In genomic region chr3:104429727-104430126, GRCh38 we compare ENCODE assay signal across 36 cellular contexts.
"Had no signal": no experiment of that assay in that cellular context is flagged by ENCODE, and none has a peak within 500 bp of the region (broad histone marks: within the 10 kb centered on the region; RNA-seq: fewer than 3 reads in every experiment).

No MANE protein-coding gene starts in this region.

- ATAC-seq: activated CD4-positive, alpha-beta T cell treated with anti-CD3 and anti-CD28 coated beads for 36 hours; activated CD8-positive, alpha-beta memory T cell treated with anti-CD3 and anti-CD28 coated beads, Interleukin-2, amount 10 ng/mL, durations not matched to agents 7 days and 5 days; activated CD8-positive, alpha-beta T cell treated with anti-CD3 and anti-CD28 coated beads, Interleukin-2, amount 10 ng/mL, durations not matched to agents 7 days and 5 days; activated naive CD8-positive, alpha-beta T cell treated with anti-CD3 and anti-CD28 coated beads, Interleukin-2, amount 50 U/mL, for 24 hours; body of pancreas; effector memory CD8-positive, alpha-beta T cell; foreskin keratinocyte; gastrocnemius medialis; heart left ventricle; T-helper 17 cell had no signal

- H3K9me3 Mint-ChIP-seq: activated CD4-positive, alpha-beta memory T cell treated with anti-CD3 and anti-CD28 coated beads for 36 hours; activated CD4-positive, alpha-beta T cell treated with anti-CD3 and anti-CD28 coated beads, Interleukin-2, amount 10 ng/mL, durations not matched to agents 24 days and 14 days; activated naive CD4-positive, alpha-beta T cell treated with anti-CD3 and anti-CD28 coated beads, Interleukin-2, amount 50 U/mL, for 24 hours; activated naive CD8-positive, alpha-beta T cell treated with anti-CD3 and anti-CD28 coated beads for 36 hours; activated naive CD8-positive, alpha-beta T cell treated with anti-CD3 and anti-CD28 coated beads, Interleukin-2, amount 50 U/mL, for 24 hours; activated T-helper 1 cell treated with anti-CD3 and anti-CD28 coated beads, Interleukin-12 subunit alpha, Interleukin-12 subunit beta, Interleukin-2, Interleukin-4 antibody, amounts not matched to agents 30 ng/mL and 10 ng/mL and 1 ng/mL, durations not matched to agents 14 hours and 24 hours and 36 hours; activated T-helper 2 cell treated with anti-CD3 and anti-CD28 coated beads, Interferon-gamma antibody, Interleukin-2, Interleukin-4, amounts not matched to agents 10 μg/mL and 5 μg/mL and 100 μg/mL, durations not matched to agents 14 hours and 24 hours and 36 hours; T-helper 2 cell treated with Interferon-gamma antibody and Interleukin-4, amounts not matched to agents 5 μg/mL and 100 μg/mL, for 36 hours had no signal

- H3K27ac Mint-ChIP-seq: activated CD4-positive, alpha-beta memory T cell treated with anti-CD3 and anti-CD28 coated beads for 36 hours; activated CD4-positive, alpha-beta T cell treated with anti-CD3 and anti-CD28 coated beads for 36 hours; activated CD4-positive, alpha-beta T cell treated with anti-CD3 and anti-CD28 coated beads, Interleukin-2, amount 10 ng/mL, durations not matched to agents 24 days and 14 days; activated CD8-positive, alpha-beta memory T cell treated with anti-CD3 and anti-CD28 coated beads, Interleukin-2, amount 10 ng/mL, durations not matched to agents 7 days and 5 days; activated CD8-positive, alpha-beta T cell treated with anti-CD3 and anti-CD28 coated beads, Interleukin-2, amount 10 ng/mL, durations not matched to agents 7 days and 5 days; activated naive CD4-positive, alpha-beta T cell treated with anti-CD3 and anti-CD28 coated beads for 36 hours; activated naive CD4-positive, alpha-beta T cell treated with anti-CD3 and anti-CD28 coated beads, Interleukin-2, amount 50 U/mL, for 24 hours; activated naive CD8-positive, alpha-beta T cell treated with anti-CD3 and anti-CD28 coated beads for 36 hours; activated naive CD8-positive, alpha-beta T cell treated with anti-CD3 and anti-CD28 coated beads, Interleukin-2, amount 50 U/mL, for 24 hours; activated T-helper 1 cell treated with anti-CD3 and anti-CD28 coated beads, Interleukin-12 subunit alpha, Interleukin-12 subunit beta, Interleukin-2, Interleukin-4 antibody, amounts not matched to agents 30 ng/mL and 10 ng/mL and 1 ng/mL, durations not matched to agents 14 hours and 24 hours and 36 hours; activated T-helper 2 cell treated with anti-CD3 and anti-CD28 coated beads, Interferon-gamma antibody, Interleukin-2, Interleukin-4, amounts not matched to agents 10 μg/mL and 5 μg/mL and 100 μg/mL, durations not matched to agents 14 hours and 24 hours and 36 hours; effector memory CD8-positive, alpha-beta T cell; T-helper 17 cell; T-helper 2 cell treated with Interferon-gamma antibody and Interleukin-4, amounts not matched to agents 5 μg/mL and 100 μg/mL, for 36 hours had no signal

- H3K9me3 ChIP-seq: adrenal gland, body of pancreas, esophagus muscularis mucosa, gastrocnemius medialis had no signal

- H3K36me3 Mint-ChIP-seq: activated CD4-positive, alpha-beta memory T cell treated with anti-CD3 and anti-CD28 coated beads for 36 hours; activated CD8-positive, alpha-beta memory T cell treated with anti-CD3 and anti-CD28 coated beads, Interleukin-2, amount 10 ng/mL, durations not matched to agents 7 days and 5 days; activated naive CD4-positive, alpha-beta T cell treated with anti-CD3 and anti-CD28 coated beads, Interleukin-2, amount 50 U/mL, for 24 hours; activated naive CD8-positive, alpha-beta T cell treated with anti-CD3 and anti-CD28 coated beads for 36 hours had no signal

- H3K27ac ChIP-seq: adrenal gland, body of pancreas, esophagus muscularis mucosa, foreskin keratinocyte, gastrocnemius medialis, heart left ventricle, WERI-Rb-1 had no signal

- H3K4me1 ChIP-seq: adrenal gland, body of pancreas, esophagus muscularis mucosa, foreskin keratinocyte, gastrocnemius medialis, heart left ventricle had no signal

- H3K4me3 ChIP-seq: adrenal gland, body of pancreas, esophagus muscularis mucosa, gastrocnemius medialis, heart left ventricle had no signal

- H3K4me1 Mint-ChIP-seq: activated CD4-positive, alpha-beta T cell treated with anti-CD3 and anti-CD28 coated beads for 36 hours; activated CD4-positive, alpha-beta T cell treated with anti-CD3 and anti-CD28 coated beads, Interleukin-2, amount 10 ng/mL, durations not matched to agents 24 days and 14 days; activated CD8-positive, alpha-beta memory T cell treated with anti-CD3 and anti-CD28 coated beads, Interleukin-2, amount 10 ng/mL, durations not matched to agents 7 days and 5 days; activated naive CD4-positive, alpha-beta T cell treated with anti-CD3 and anti-CD28 coated beads, Interleukin-2, amount 50 U/mL, for 24 hours; activated naive CD8-positive, alpha-beta T cell treated with anti-CD3 and anti-CD28 coated beads for 36 hours; activated naive CD8-positive, alpha-beta T cell treated with anti-CD3 and anti-CD28 coated beads, Interleukin-2, amount 50 U/mL, for 24 hours; T-helper 17 cell had no signal

- H3K4me3 Mint-ChIP-seq: activated CD4-positive, alpha-beta memory T cell treated with anti-CD3 and anti-CD28 coated beads for 36 hours; activated CD4-positive, alpha-beta T cell treated with anti-CD3 and anti-CD28 coated beads for 36 hours; activated CD4-positive, alpha-beta T cell treated with anti-CD3 and anti-CD28 coated beads, Interleukin-2, amount 10 ng/mL, durations not matched to agents 24 days and 14 days; activated CD8-positive, alpha-beta memory T cell treated with anti-CD3 and anti-CD28 coated beads, Interleukin-2, amount 10 ng/mL, durations not matched to agents 7 days and 5 days; activated CD8-positive, alpha-beta T cell treated with anti-CD3 and anti-CD28 coated beads, Interleukin-2, amount 10 ng/mL, durations not matched to agents 7 days and 5 days; activated naive CD4-positive, alpha-beta T cell treated with anti-CD3 and anti-CD28 coated beads for 36 hours; activated naive CD4-positive, alpha-beta T cell treated with anti-CD3 and anti-CD28 coated beads, Interleukin-2, amount 50 U/mL, for 24 hours; activated naive CD8-positive, alpha-beta T cell treated with anti-CD3 and anti-CD28 coated beads for 36 hours; activated naive CD8-positive, alpha-beta T cell treated with anti-CD3 and anti-CD28 coated beads, Interleukin-2, amount 50 U/mL, for 24 hours; activated T-helper 1 cell treated with anti-CD3 and anti-CD28 coated beads, Interleukin-12 subunit alpha, Interleukin-12 subunit beta, Interleukin-2, Interleukin-4 antibody, amounts not matched to agents 30 ng/mL and 10 ng/mL and 1 ng/mL, durations not matched to agents 14 hours and 24 hours and 36 hours; effector memory CD8-positive, alpha-beta T cell; T-helper 17 cell; T-helper 2 cell treated with Interferon-gamma antibody and Interleukin-4, amounts not matched to agents 5 μg/mL and 100 μg/mL, for 36 hours had no signal

- H3K36me3 ChIP-seq: adrenal gland, esophagus muscularis mucosa, gastrocnemius medialis, heart left ventricle, WERI-Rb-1 had no signal

- H3K27me3 ChIP-seq: adrenal gland, body of pancreas, esophagus muscularis mucosa, foreskin keratinocyte, gastrocnemius medialis, heart left ventricle had no signal

- DNase-seq: activated CD4-positive, alpha-beta memory T cell treated with anti-CD3 and anti-CD28 coated beads for 36 hours; activated CD4-positive, alpha-beta T cell treated with anti-CD3 and anti-CD28 coated beads for 36 hours; activated CD4-positive, alpha-beta T cell treated with anti-CD3 and anti-CD28 coated beads, Interleukin-2, amount 10 ng/mL, durations not matched to agents 24 days and 14 days; activated CD4-positive, CD25-positive, alpha-beta regulatory T cell; activated CD4-positive, CD25-positive, alpha-beta regulatory T cell treated with anti-CD3 and anti-CD28 coated beads, Interleukin-2, amount 50 U/mL, for 72 hours; activated CD8-positive, alpha-beta memory T cell treated with anti-CD3 and anti-CD28 coated beads, Interleukin-2, amount 10 ng/mL, durations not matched to agents 7 days and 5 days; activated CD8-positive, alpha-beta memory T cell treated with anti-CD3 and anti-CD28 coated beads, Interleukin-2, amount 50 U/mL, for 4 hours; activated CD8-positive, alpha-beta T cell treated with anti-CD3 and anti-CD28 coated beads, Interleukin-2, amount 10 ng/mL, durations not matched to agents 7 days and 5 days; activated effector memory CD4-positive, alpha-beta T cell treated with anti-CD3 and anti-CD28 coated beads, Interleukin-2, amount 50 U/mL, for 16 hours; activated naive CD4-positive, alpha-beta T cell treated with anti-CD3 and anti-CD28 coated beads for 36 hours; activated naive CD8-positive, alpha-beta T cell treated with anti-CD3 and anti-CD28 coated beads for 36 hours; activated naive CD8-positive, alpha-beta T cell treated with anti-CD3 and anti-CD28 coated beads, Interleukin-2, amount 50 U/mL, for 24 hours; activated T-cell treated with anti-CD3 and anti-CD28 coated beads, Interleukin-2, amount 50 U/mL, for 1 hour; activated T-cell treated with anti-CD3 and anti-CD28 coated beads, Interleukin-2, amount 50 U/mL, for 48 hours; adrenal gland; amygdala; aorta; body of pancreas; caudate nucleus; cortex of kidney; dermis blood vessel endothelial cell; effector CD4-positive, alpha-beta T cell; effector memory CD8-positive, alpha-beta T cell; erythroblast; foreskin keratinocyte; gastrocnemius medialis; glutamatergic neuron; heart left ventricle; T-helper 17 cell; T1000; WERI-Rb-1 had no signal

- H3K27me3 Mint-ChIP-seq: activated CD4-positive, alpha-beta memory T cell treated with anti-CD3 and anti-CD28 coated beads for 36 hours; activated CD4-positive, alpha-beta T cell treated with anti-CD3 and anti-CD28 coated beads for 36 hours; activated CD4-positive, alpha-beta T cell treated with anti-CD3 and anti-CD28 coated beads, Interleukin-2, amount 10 ng/mL, durations not matched to agents 24 days and 14 days; activated CD8-positive, alpha-beta memory T cell treated with anti-CD3 and anti-CD28 coated beads, Interleukin-2, amount 10 ng/mL, durations not matched to agents 7 days and 5 days; activated naive CD4-positive, alpha-beta T cell treated with anti-CD3 and anti-CD28 coated beads, Interleukin-2, amount 50 U/mL, for 24 hours; activated naive CD8-positive, alpha-beta T cell treated with anti-CD3 and anti-CD28 coated beads for 36 hours; activated naive CD8-positive, alpha-beta T cell treated with anti-CD3 and anti-CD28 coated beads, Interleukin-2, amount 50 U/mL, for 24 hours; effector memory CD8-positive, alpha-beta T cell; T-helper 17 cell had no signal
